Comparison of ENCODE assay signal across 12 cellular contexts in genomic region chr5:11214851-11215250, GRCh38.
DNase-seq lines count a peak whose midpoint lies in the region; ATAC-seq and TF ChIP-seq lines count a peak whose summit lies in the region.
"Had no signal": no experiment of that assay in that cellular context is flagged by ENCODE, and none has a peak within 500 bp of the region (broad histone marks: within the 10 kb centered on the region; RNA-seq: fewer than 3 reads in every experiment).

No MANE protein-coding gene starts in this region.

- H2BK120ac ChIP-seq in trophoblast cell (ENCODE audit: insufficient read depth, low read length, poor library complexity) = no peak overlapping the region

- H3K27ac ChIP-seq in GM23248 (no peak overlapping the region), trophoblast cell (ENCODE audit: low read depth, low read length) (no peak overlapping the region), SK-N-SH (ENCODE audit: low read depth in 2 of 2, low read length in 1 of 2) (no peak overlapping the region)
- H3K27ac ChIP-seq: BLaER1 treated with 17β-estradiol and CSF1 and Interleukin-3, amounts not matched to agents 10 nM and 100 nM had no signal

- TF ChIP-seq EP300 in SK-N-SH (IDR thresholded peaks at IDR 0.05; ENCODE audit: borderline replicate concordance in 1 of 2, low read depth in 1 of 2, low read length in 1 of 2) = no peak

- H3K23ac ChIP-seq in trophoblast cell (ENCODE audit: low read length) = no peak overlapping the region

- POLR2A ChIA-PET in T-cell (lab: Charles Lee) = no interaction called here
- POLR2A ChIA-PET in SK-N-SH (lab: Yijun Ruan, JAX) = no interaction called here

- H3K4me3 Mint-ChIP-seq in brain (no peak overlapping the region), T-cell (no peak overlapping the region)
- H3K4me3 Mint-ChIP-seq: CD4-positive, CD25-positive, alpha-beta regulatory T cell; IgD-negative memory B cell had no signal

- no peak for ATAC-seq in T-cell (replicated peaks in 1 of 4)

- TF ChIP-seq CTCF in brain (conservative IDR thresholded peaks at IDR 0.05) (no peak), SK-N-SH (IDR thresholded peaks at IDR 0.05) (no peak)

- H3K18ac ChIP-seq in trophoblast cell (ENCODE audit: low read length) = no peak overlapping the region

- H4K20me1 ChIP-seq in GM23248 (ENCODE audit: insufficient read depth) (no peaks in the 10 kb centered on the region), SK-N-SH (ENCODE audit: insufficient read depth) (no peaks in the 10 kb centered on the region)
- H4K20me1 ChIP-seq: BLaER1 treated with 17β-estradiol and CSF1 and Interleukin-3, amounts not matched to agents 10 nM and 100 nM had no signal

- peaks cover 8% of the 10 kb centered on the region for H3K4me1 Mint-ChIP-seq in brain
- no peaks in the 10 kb centered on the region for H3K4me1 Mint-ChIP-seq in T-cell
- H3K4me1 Mint-ChIP-seq: CD4-positive, CD25-positive, alpha-beta regulatory T cell had no signal

- no peak overlapping the region for H2AK5ac ChIP-seq in trophoblast cell (ENCODE audit: low read length)

- no peaks in the 10 kb centered on the region for H3K36me3 ChIP-seq in GM23248 (ENCODE audit: low read depth)
- H3K36me3 ChIP-seq in trophoblast cell (ENCODE audit: control insufficient read depth in 1 of 2, insufficient read depth in 2 of 2, low read length in 2 of 2) = no peaks in the 10 kb centered on the region
- H3K36me3 ChIP-seq in SK-N-SH (replicated peaks in 1 of 2; ENCODE audit: control insufficient read depth in 1 of 2, insufficient read depth in 2 of 2, low read length in 1 of 2) = no peaks in the 10 kb centered on the region
- H3K36me3 ChIP-seq: BLaER1 treated with 17β-estradiol and CSF1 and Interleukin-3, amounts not matched to agents 10 nM and 100 nM had no signal

- H3K36me3 Mint-ChIP-seq in brain (peaks cover 47% of the 10 kb centered on the region), T-cell (no peaks in the 10 kb centered on the region)
- H3K36me3 Mint-ChIP-seq: CD4-positive, CD25-positive, alpha-beta regulatory T cell had no signal

- H3K9me3 ChIP-seq in GM23248 (ENCODE audit: low read depth) = no peaks in the 10 kb centered on the region
- H3K9me3 ChIP-seq in trophoblast cell (ENCODE audit: insufficient read depth, low read depth, low read length) = no peaks in the 10 kb centered on the region
- H3K9me3 ChIP-seq in SK-N-SH = no peaks in the 10 kb centered on the region

- H4K8ac ChIP-seq in trophoblast cell (ENCODE audit: low read depth, low read length) = no peak overlapping the region

- H3K4me3 ChIP-seq in GM23248 = no peak overlapping the region
- H3K4me3 ChIP-seq in trophoblast cell (ENCODE audit: low read depth, low read length) = no peak overlapping the region
- no peak overlapping the region for H3K4me3 ChIP-seq in SK-N-SH (ENCODE audit: low read depth in 2 of 2, low read length in 1 of 2)
- H3K4me3 ChIP-seq: BLaER1 treated with 17β-estradiol and CSF1 and Interleukin-3, amounts not matched to agents 10 nM and 100 nM had no signal

- H3K9me2 ChIP-seq in GM23248 (ENCODE audit: insufficient read depth) (no peaks in the 10 kb centered on the region), SK-N-SH (no peaks in the 10 kb centered on the region)

- H3K79me1 ChIP-seq in trophoblast cell (ENCODE audit: low read length) = no peaks in the 10 kb centered on the region

- peak overlapping the region in 3 of 5 experiments; percentile 9 to 87 (median 11) for H3K27ac Mint-ChIP-seq in brain
- H3K27ac Mint-ChIP-seq in T-cell = no peak overlapping the region
- H3K27ac Mint-ChIP-seq: CD4-positive, CD25-positive, alpha-beta regulatory T cell; IgD-negative memory B cell had no signal

- DNase-seq in GM23248 (peak; percentile 1), NCI-H526 treated with DMSO at 0.1 percent for 48 hours (lab: John Stamatoyannopoulos, UW) (peak; percentile 74), trophoblast cell (peak; percentile 76 to 87), ACHN (no peak), T-cell (no peak), SK-N-SH (no peak)
- DNase-seq: 8988T; CD4-positive, CD25-positive, alpha-beta regulatory T cell; DMS53 had no signal

- no peaks in the 10 kb centered on the region for H3F3A ChIP-seq in GM23248 (ENCODE audit: insufficient read depth)
- H3F3A ChIP-seq in SK-N-SH (replicated peaks; ENCODE audit: insufficient read depth) = no peaks in the 10 kb centered on the region

- no peak overlapping the region for H3K4ac ChIP-seq in trophoblast cell (ENCODE audit: low read depth, low read length)

- no peak overlapping the region for H3K4me2 ChIP-seq in GM23248 (ENCODE audit: unreplicated experiment)
- no peak overlapping the region for H3K4me2 ChIP-seq in trophoblast cell (ENCODE audit: low read length)
- H3K4me2 ChIP-seq in SK-N-SH = no peak overlapping the region
- H3K4me2 ChIP-seq: BLaER1 treated with 17β-estradiol and CSF1 and Interleukin-3, amounts not matched to agents 10 nM and 100 nM had no signal

- no peaks in the 10 kb centered on the region for H3K27me3 ChIP-seq in GM23248 (replicated peaks; ENCODE audit: insufficient read depth)
- H3K27me3 ChIP-seq in trophoblast cell (ENCODE audit: insufficient read depth, low read length) = no peaks in the 10 kb centered on the region
- H3K27me3 ChIP-seq in SK-N-SH (ENCODE audit: insufficient read depth) = no peaks in the 10 kb centered on the region
- H3K27me3 ChIP-seq: BLaER1 treated with 17β-estradiol and CSF1 and Interleukin-3, amounts not matched to agents 10 nM and 100 nM had no signal

- H3K27me3 Mint-ChIP-seq in brain = no peaks in the 10 kb centered on the region
- peaks cover 0 to 6% of the 10 kb centered on the region in 2 donors for H3K27me3 Mint-ChIP-seq in T-cell
- H3K27me3 Mint-ChIP-seq: CD4-positive, CD25-positive, alpha-beta regulatory T cell had no signal

- H2BK5ac ChIP-seq in trophoblast cell (ENCODE audit: low read depth, low read length, poor library complexity) = no peak overlapping the region

- H3K9ac ChIP-seq in GM23248 (no peak overlapping the region), trophoblast cell (ENCODE audit: low read length) (no peak overlapping the region), SK-N-SH (no peak overlapping the region)
- H3K9ac ChIP-seq: BLaER1 treated with 17β-estradiol and CSF1 and Interleukin-3, amounts not matched to agents 10 nM and 100 nM had no signal

- 5 to 8% methylated on average over 5 of the region's 5 CpGs for WGBS in GM23248 (ENCODE audit: low coverage in 1 of 2, low lambda C conversion rate in 2 of 2, missing lambda C conversion rate in 2 of 2), 2 experiments
- WGBS in trophoblast cell (ENCODE audit: extremely low coverage, insufficient coverage, insufficient read length) = no CpG with 5 or more reads among the region's 5 CpGs
- 4% methylated on average over 5 of the region's 5 CpGs for WGBS in SK-N-SH (ENCODE audit: low lambda C conversion rate)

- H4K91ac ChIP-seq in trophoblast cell (ENCODE audit: low read depth, low read length) = no peak overlapping the region

- no peaks in the 10 kb centered on the region for H3K4me1 ChIP-seq in GM23248 (ENCODE audit: insufficient read depth)
- H3K4me1 ChIP-seq in trophoblast cell (ENCODE audit: control insufficient read depth in 1 of 2, insufficient read depth in 2 of 2, low read length in 2 of 2) = peaks cover 0 to 2% of the 10 kb centered on the region in 2 experiments
- H3K4me1 ChIP-seq in SK-N-SH (ENCODE audit: control insufficient read depth in 1 of 2, insufficient read depth in 2 of 2, low read depth in 1 of 2, low read length in 1 of 2) = no peaks in the 10 kb centered on the region

- no peak overlapping the region for H2BK12ac ChIP-seq in trophoblast cell (ENCODE audit: low read length)

- no peak overlapping the region for H3K14ac ChIP-seq in trophoblast cell (ENCODE audit: low read length)

- in situ Hi-C loops in GM23248 (cut with MboI) = no loop called here
- in situ Hi-C loops in ACHN (cut with HindIII; ENCODE audit: low pct_ligation_motif_present, low pct_unique_long_range_greater_than_20kb, low sequenced_read_pairs) = no loop called here

- H3K79me2 ChIP-seq in GM23248 (ENCODE audit: insufficient read depth) (no peaks in the 10 kb centered on the region), trophoblast cell (ENCODE audit: control insufficient read depth, insufficient read depth, low read length, poor library complexity) (no peaks in the 10 kb centered on the region), SK-N-SH (ENCODE audit: insufficient read depth) (no peaks in the 10 kb centered on the region)

- TF ChIP-seq RAD21 in SK-N-SH (IDR thresholded peaks at IDR 0.05; ENCODE audit: low read length) = no peak

- H2AFZ ChIP-seq in GM23248 (no peak overlapping the region), trophoblast cell (ENCODE audit: insufficient read depth, low read length, poor library complexity) (no peak overlapping the region), SK-N-SH (ENCODE audit: low read depth) (no peak overlapping the region)

- CTCF ChIA-PET in T-cell (lab: Charles Lee) = interaction anchor here in 1 of 2 donors (0.6 kb wide), 1 partner anchor 185 kb away, joined by 3 read pairs; no protein-coding TSS in a partner anchor
- CTCF ChIA-PET in SK-N-SH (lab: Yijun Ruan, JAX) = no interaction called here

- H3K9me3 Mint-ChIP-seq in brain (peaks cover 0 to 18% (median 9%) of the 10 kb centered on the region in 5 experiments), T-cell (no peaks in the 10 kb centered on the region)

- no peak overlapping the region for H4K12ac ChIP-seq in trophoblast cell (ENCODE audit: low read depth, low read length)

TF ChIP-seq in SK-N-SH, 30 proteins besides CTCF, POLR2A, EP300 and RAD21:
- no peak for TF ChIP-seq SMC3 (IDR thresholded peaks at IDR 0.05; ENCODE audit: low read depth, low read length)

Comparison
In these comparisons a context has a peak if more than half of its experiments do, and no peak if none do; other contexts are left out.
1. DNase-seq: peak in GM23248 (single experiment), NCI-H526 treated with DMSO at 0.1 percent for 48 hours (single experiment) and trophoblast cell (2 of 2); none in ACHN (single experiment), T-cell (0 of 34) and SK-N-SH (single experiment).
2. H3K27ac Mint-ChIP-seq: peak in brain (3 of 5); none in T-cell (0 of 2).